In the genomic region with DNA sequence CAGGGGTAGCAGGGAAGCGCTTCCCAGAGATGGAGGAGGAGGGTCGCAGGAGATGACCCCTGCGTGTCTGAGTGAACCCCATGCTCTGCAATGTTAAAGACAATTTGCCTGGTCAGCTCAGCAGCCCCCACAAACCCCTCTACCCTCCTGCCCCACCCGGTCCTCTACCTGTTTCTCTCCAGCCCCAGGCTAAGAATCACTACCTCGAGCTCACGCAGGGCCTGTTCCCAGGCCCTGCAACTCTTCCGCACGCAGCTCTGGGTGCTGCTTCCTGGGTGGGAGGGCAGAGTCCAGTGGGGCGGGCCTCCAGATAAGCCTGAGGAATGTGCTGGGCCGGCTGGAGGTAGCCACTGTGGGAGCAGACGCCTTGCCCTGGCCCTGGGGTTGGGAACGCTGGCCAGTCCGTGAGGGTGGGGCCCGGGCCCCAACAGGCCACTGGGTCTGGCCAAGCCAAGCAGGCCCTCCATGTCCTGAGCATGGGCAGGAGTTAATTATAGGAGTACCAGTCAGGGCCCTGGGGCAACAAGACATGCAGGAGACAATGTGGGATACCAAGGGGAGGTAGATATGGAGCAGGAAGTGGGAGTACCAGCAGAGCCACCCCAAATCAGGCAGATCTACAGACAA, we compare ENCODE assay signal across 10 cellular contexts. TPM values are rescaled to one million over a fixed set of nuclear protein-coding genes. Genes with fewer than 3 reads are reported as not detected.
DNase-seq lines count a peak whose midpoint lies in the region; ATAC-seq and TF ChIP-seq lines count a peak whose summit lies in the region.
"Had no signal": no experiment of that assay in that cellular context is flagged by ENCODE, and none has a peak within 500 bp of the region (broad histone marks: within the 10 kb centered on the region; RNA-seq: fewer than 3 reads in every experiment).

No MANE protein-coding gene starts in this region.

- H3K27me3 Mint-ChIP-seq in activated T-cell treated with anti-CD3 and anti-CD28 coated beads, Interleukin-2, amount 50 U/mL, for 4 hours (ENCODE audit: low read depth), result no peaks in the 10 kb centered on the region

- no peak overlapping the region for H3K27ac ChIP-seq in iPS-20b (ENCODE audit: low read length)
- H3K27ac ChIP-seq in gastrocnemius medialis, result peak overlapping the region; percentile 18 to 58 (median 46)

- H3K4me3 ChIP-seq in astrocyte of the cerebellum (ENCODE audit: low read depth, low read length), result peak overlapping the region; percentile 46
- H3K4me3 ChIP-seq in iPS-20b (ENCODE audit: low read length), result peak overlapping the region; percentile 72
- H3K4me3 ChIP-seq in gastrocnemius medialis, result peak overlapping the region; percentile 35 to 47 (median 39)

- H3K9me3 ChIP-seq in iPS-20b (ENCODE audit: insufficient read depth, low read depth, low read length), result no peaks in the 10 kb centered on the region
- no peaks in the 10 kb centered on the region for H3K9me3 ChIP-seq in gastrocnemius medialis

- H3K4me1 Mint-ChIP-seq in activated T-cell treated with anti-CD3 and anti-CD28 coated beads, Interleukin-2, amount 50 U/mL, for 4 hours (ENCODE audit: low read depth), result peaks cover 16% of the 10 kb centered on the region

- no peak for TF ChIP-seq POLR2A in gastrocnemius medialis (IDR thresholded peaks at IDR 0.05)

- ATAC-seq in gastrocnemius medialis, result peak; percentile 36 to 37
- ATAC-seq in activated T-cell treated with anti-CD3 and anti-CD28 coated beads, Interleukin-2, amount 50 U/mL, for 4 hours, result no peak

- no peaks in the 10 kb centered on the region for H3K36me3 Mint-ChIP-seq in activated T-cell treated with anti-CD3 and anti-CD28 coated beads, Interleukin-2, amount 50 U/mL, for 4 hours (ENCODE audit: insufficient read depth)

- DNase-seq in ELR (ENCODE audit: low read depth) (peak; percentile 68), astrocyte of the cerebellum (ENCODE audit: low read depth) (no peak), gastrocnemius medialis (peak in 1 of 2 donors; percentile 31), HPDE6-E6E7 (ENCODE audit: extremely low spot score) (no peak), NCI-H748 (lab: John Stamatoyannopoulos, UW; ENCODE audit: unreplicated experiment) (no peak)
- no peak for DNase-seq in activated T-cell treated with anti-CD3 and anti-CD28 coated beads, Interleukin-2, amount 50 U/mL, for 4 hours
- no peak for DNase-seq in stimulated activated CD4-positive, alpha-beta T cell treated with anti-CD3 and anti-CD28 coated beads, Interleukin-15, amount 100 ng/mL, for 24 hours
- DNase-seq: stimulated activated CD8-positive, alpha-beta memory T cell treated with anti-CD3 and anti-CD28 coated beads, Interleukin-4, amount 100 ng/mL, for 48 hours had no signal

- H3K9me3 Mint-ChIP-seq in activated T-cell treated with anti-CD3 and anti-CD28 coated beads, Interleukin-2, amount 50 U/mL, for 4 hours, result no peaks in the 10 kb centered on the region
- H3K9me3 Mint-ChIP-seq: activated T-helper 1 cell treated with anti-CD3 and anti-CD28 coated beads, Interleukin-12 subunit alpha, Interleukin-12 subunit beta, Interleukin-2, Interleukin-4 antibody, amounts not matched to agents 30 ng/mL and 10 ng/mL and 1 ng/mL, durations not matched to agents 14 hours and 24 hours and 36 hours had no signal

- intact Hi-C loops in gastrocnemius medialis (cut with DNase I; ENCODE audit: low total_unique reads), result no loop called here

- H3K4me3 Mint-ChIP-seq in activated T-cell treated with anti-CD3 and anti-CD28 coated beads, Interleukin-2, amount 50 U/mL, for 4 hours, result no peak overlapping the region
- H3K4me3 Mint-ChIP-seq: activated T-helper 1 cell treated with anti-CD3 and anti-CD28 coated beads, Interleukin-12 subunit alpha, Interleukin-12 subunit beta, Interleukin-2, Interleukin-4 antibody, amounts not matched to agents 30 ng/mL and 10 ng/mL and 1 ng/mL, durations not matched to agents 14 hours and 24 hours and 36 hours had no signal

- peaks cover 8% of the 10 kb centered on the region for H3K27me3 ChIP-seq in iPS-20b (ENCODE audit: insufficient read depth, low read length)
- peaks cover 0 to 4% (median 0%) of the 10 kb centered on the region in 3 donors for H3K27me3 ChIP-seq in gastrocnemius medialis

- no peak overlapping the region for H3K9ac ChIP-seq in iPS-20b (ENCODE audit: low read depth, low read length)

- H3K36me3 ChIP-seq in iPS-20b (ENCODE audit: insufficient read depth, low read depth, low read length) (no peaks in the 10 kb centered on the region), gastrocnemius medialis (no peaks in the 10 kb centered on the region)

- TF ChIP-seq CTCF in astrocyte of the cerebellum (IDR thresholded peaks at IDR 0.05; ENCODE audit: low read depth, low read length, missing control alignments), result no peak
- no peak for TF ChIP-seq CTCF in gastrocnemius medialis (IDR thresholded peaks at IDR 0.05 in 4 of 5, conservative IDR thresholded peaks at IDR 0.05 in 1 of 5)

- H3K4me1 ChIP-seq in iPS-20b (ENCODE audit: insufficient read depth, low read length) (peaks cover 31% of the 10 kb centered on the region), gastrocnemius medialis (peaks cover 0 to 6% of the 10 kb centered on the region in 2 donors)

- in situ Hi-C loops in astrocyte of the cerebellum (cut with HindIII; ENCODE audit: low sequenced_read_pairs), result no loop called here
- in situ Hi-C loops in gastrocnemius medialis (cut with MboI; ENCODE audit: low sequenced_read_pairs in 4 of 4), result no loop called here

RNA-seq across cellular contexts. Expression of a gene that starts 6.1 kb away (rescaled TPM):
- total RNA-seq in gastrocnemius medialis, result 1 to 10 TPM; 2.2 to 3.6 (median 2.9) TPM
- total RNA-seq in activated T-cell treated with anti-CD3 and anti-CD28 coated beads, Interleukin-2, amount 50 U/mL, for 4 hours, result 1 to 10 TPM; 1.1 to 2.6 (median 1.6) TPM

RNA-seq across cellular contexts. Expression of a gene that starts 17.8 kb away (rescaled TPM):
- 100 to 1,000 TPM in 3 of 4 donors, 10 to 100 TPM in 1; 97.2 to 162 (median 134) TPM for total RNA-seq in gastrocnemius medialis
- 100 to 1,000 TPM; 117 to 130 (median 129) TPM for total RNA-seq in activated T-cell treated with anti-CD3 and anti-CD28 coated beads, Interleukin-2, amount 50 U/mL, for 4 hours

RNA-seq across cellular contexts. Expression of a gene that starts 33.0 kb away (rescaled TPM):
- total RNA-seq in gastrocnemius medialis, result 100 to 1,000 TPM; 107 to 171 (median 135) TPM
- total RNA-seq in activated T-cell treated with anti-CD3 and anti-CD28 coated beads, Interleukin-2, amount 50 U/mL, for 4 hours, result 10 to 100 TPM; 44.5 to 47.2 (median 47.0) TPM

RNA-seq across cellular contexts. Expression of a gene that starts 33.1 kb away (rescaled TPM):
- 10 to 100 TPM; 31.0 to 38.8 (median 37.9) TPM for total RNA-seq in gastrocnemius medialis
- 100 to 1,000 TPM in 1 of 3 donors, 10 to 100 TPM in 2; 75.9 to 100 (median 92.2) TPM for total RNA-seq in activated T-cell treated with anti-CD3 and anti-CD28 coated beads, Interleukin-2, amount 50 U/mL, for 4 hours

RNA-seq across cellular contexts. Expression of a gene that starts 56.1 kb away (rescaled TPM):
- 1 to 10 TPM; 1.2 to 9.3 (median 3.4) TPM for total RNA-seq in gastrocnemius medialis
- 1 to 10 TPM; 4.6 to 8.9 (median 6.9) TPM for total RNA-seq in activated T-cell treated with anti-CD3 and anti-CD28 coated beads, Interleukin-2, amount 50 U/mL, for 4 hours

Comparison
In these comparisons a context has a peak if more than half of its experiments do, and no peak if none do; other contexts are left out.
1. ATAC-seq: peak in gastrocnemius medialis (2 of 2); none in activated T-cell treated with anti-CD3 and anti-CD28 coated beads, Interleukin-2, amount 50 U/mL, for 4 hours (0 of 2).
2. Peak in every context shown above with its lines, with median percentiles within 50 percentile points of each other: H3K4me3 ChIP-seq.